In genomic region chr3:124846189-124846588, GRCh38 we compare ENCODE assay signal across 8 cellular contexts. TPM values are rescaled to one million over a fixed set of nuclear protein-coding genes. Genes with fewer than 3 reads are reported as not detected.
DNase-seq lines count a peak whose midpoint lies in the region; ATAC-seq and TF ChIP-seq lines count a peak whose summit lies in the region.
"Had no signal": no experiment of that assay in that cellular context is flagged by ENCODE, and none has a peak within 500 bp of the region (broad histone marks: within the 10 kb centered on the region; RNA-seq: fewer than 3 reads in every experiment).

No MANE protein-coding gene starts in this region.

- H3K27me3 ChIP-seq in lower lobe of right lung (ENCODE audit: low read depth) (no peaks in the 10 kb centered on the region), upper lobe of right lung (no peaks in the 10 kb centered on the region)

- peaks cover 12% of the 10 kb centered on the region for H3K36me3 ChIP-seq in lower lobe of right lung
- no peaks in the 10 kb centered on the region for H3K36me3 ChIP-seq in upper lobe of right lung

- ATAC-seq in lower lobe of right lung (no peak), upper lobe of right lung (no peak), GM18511 (IDR thresholded peaks at IDR 0.05; ENCODE audit: unreplicated experiment) (no peak)

- no peak overlapping the region for H3K4me3 ChIP-seq in lower lobe of right lung
- H3K4me3 ChIP-seq in upper lobe of right lung = no peak overlapping the region

- H3K4me1 ChIP-seq in lower lobe of right lung = peaks cover 30% of the 10 kb centered on the region
- H3K4me1 ChIP-seq in upper lobe of right lung = peaks cover 35% of the 10 kb centered on the region

- TF ChIP-seq CTCF in lower lobe of right lung (IDR thresholded peaks at IDR 0.05) = no peak
- no peak for TF ChIP-seq CTCF in upper lobe of right lung (IDR thresholded peaks at IDR 0.05)

- H3K9me3 ChIP-seq in lower lobe of right lung (no peaks in the 10 kb centered on the region), upper lobe of right lung (no peaks in the 10 kb centered on the region)

- peak overlapping the region; percentile 67 for H3K27ac ChIP-seq in lower lobe of right lung
- H3K27ac ChIP-seq in upper lobe of right lung = peak overlapping the region; percentile 75

- peak; percentile 55 for DNase-seq in NCI-H2171 treated with DMSO at 0.1 percent for 48 hours (lab: John Stamatoyannopoulos, UW)
- DNase-seq in dedifferentiated amniotic fluid mesenchymal stem cell (ENCODE audit: extremely low spot score) = peak; percentile 51
- no peak for DNase-seq in lower lobe of right lung
- no peak for DNase-seq in upper lobe of right lung
- no peak for DNase-seq in T-helper 9 cell
- no peak for DNase-seq in activated CD8-positive, alpha-beta memory T cell treated with anti-CD3 and anti-CD28 coated beads, Interleukin-2, amount 50 U/mL, for 48 hours
- DNase-seq: retina had no signal

- intact Hi-C loops in lower lobe of right lung (cut with DNase I) = no loop called here
- intact Hi-C loops in upper lobe of right lung (cut with DNase I) = no loop called here

RNA-seq across cellular contexts. Expression of gene ITGB5, which starts 41.0 kb away (rescaled TPM):
- total RNA-seq in lower lobe of right lung = 93.1 TPM
- 95.1 TPM for total RNA-seq in upper lobe of right lung

Comparison
In these comparisons a context has a peak if more than half of its experiments do, and no peak if none do; other contexts are left out.
1. DNase-seq: peak in NCI-H2171 treated with DMSO at 0.1 percent for 48 hours (single experiment) and dedifferentiated amniotic fluid mesenchymal stem cell (single experiment); none in lower lobe of right lung (single experiment), upper lobe of right lung (single experiment), T-helper 9 cell (single experiment) and activated CD8-positive, alpha-beta memory T cell treated with anti-CD3 and anti-CD28 coated beads, Interleukin-2, amount 50 U/mL, for 48 hours (single experiment).